20 cellular contexts compared by ENCODE assay signal in genomic region chrX:41095174-41095573, GRCh38. TPM values are rescaled to one million over a fixed set of nuclear protein-coding genes. Genes with fewer than 3 reads are reported as not detected.
A peak's percentile ranks its signal among the peaks of the same experiment; 100 is the strongest.
DNase-seq lines count a peak whose midpoint lies in the region; ATAC-seq, FAIRE-seq and TF ChIP-seq lines count a peak whose summit lies in the region.
"Had no signal": no experiment of that assay in that cellular context is flagged by ENCODE, and none has a peak within 500 bp of the region (broad histone marks: within the 10 kb centered on the region; RNA-seq: fewer than 3 reads in every experiment).

No MANE protein-coding gene starts in this region.

- intact Hi-C loops in activated CD8-positive, alpha-beta T cell treated with anti-CD3 and anti-CD28 coated beads for 36 hours (cut with micrococcal nuclease), result no loop called here

- CTCF ChIA-PET in activated CD8-positive, alpha-beta T cell treated with anti-CD3 and anti-CD28 coated beads for 36 hours (lab: Charles Lee), result no interaction called here
- CTCF ChIA-PET in activated CD8-positive, alpha-beta T cell treated with anti-CD3 and anti-CD28 coated beads, Interleukin-2, amount 10 ng/mL, durations not matched to agents 7 days and 5 days (lab: Charles Lee), result interaction anchor here (1.4 kb wide), 1 partner anchor 21 kb away, joined by 4 read pairs; no protein-coding TSS in a partner anchor
- CTCF ChIA-PET in T-cell (lab: Charles Lee), result no interaction called here
- CTCF ChIA-PET in H1 (lab: Charles Lee; ENCODE audit: partially characterized antibody), result interaction anchor here (0.6 kb wide), 1 partner anchor 214 kb away, joined by 3 read pairs; no protein-coding TSS in a partner anchor

- H3K27ac ChIP-seq in H1 (ENCODE audit: low read depth, low read length), result no peak overlapping the region
- no peak overlapping the region for H3K27ac ChIP-seq in trophoblast cell (ENCODE audit: low read depth, low read length)
- H3K27ac ChIP-seq: transverse colon had no signal

- H3K4me3 ChIP-seq in H1 (ENCODE audit: extremely low read depth in 1 of 4, insufficient read depth in 2 of 4, low read depth in 3 of 4, low read length in 4 of 4) (peak overlapping the region; percentile 11 to 100 (median 30); a peak in 7 of 8 replicates), trophoblast cell (ENCODE audit: low read depth, low read length) (no peak overlapping the region)
- H3K4me3 ChIP-seq: lung, transverse colon had no signal

- DNase-seq in activated CD8-positive, alpha-beta T cell treated with anti-CD3 and anti-CD28 coated beads for 36 hours, result no peak
- no peak for DNase-seq in activated CD8-positive, alpha-beta T cell treated with anti-CD3 and anti-CD28 coated beads, Interleukin-2, amount 10 ng/mL, durations not matched to agents 7 days and 5 days
- DNase-seq in T-cell, result no peak
- no peak for DNase-seq in H1 (ENCODE audit: low read depth in 1 of 2, low spot score in 2 of 2)
- DNase-seq in trophoblast cell, result no peak
- no peak for DNase-seq in stimulated activated CD4-positive, alpha-beta T cell treated with anti-CD3 and anti-CD28 coated beads, Interleukin-15, amount 100 ng/mL, for 24 hours
- DNase-seq: activated CD4-positive, alpha-beta T cell treated with anti-CD3 and anti-CD28 coated beads, Interleukin-2, amount 50 U/mL, for 4 hours; caudate nucleus; foreskin fibroblast; NCI-H187; nucleus accumbens; OCI-M1; stimulated activated CD4-positive, alpha-beta T cell treated with anti-CD3 and anti-CD28 coated beads, Interleukin-4, amount 100 ng/mL, for 4 hours; T1000; transverse colon had no signal

- no peak for TF ChIP-seq CTCF in activated CD8-positive, alpha-beta T cell treated with anti-CD3 and anti-CD28 coated beads for 36 hours (IDR thresholded peaks at IDR 0.05)
- no peak for TF ChIP-seq CTCF in H1 (IDR thresholded peaks at IDR 0.05; ENCODE audit: control extremely low read depth in 1 of 3, insufficient read depth in 1 of 3, low read depth in 1 of 3, low read length in 3 of 3)

- H3K27me3 ChIP-seq in H1 (replicated peaks in 1 of 4; ENCODE audit: control insufficient read depth in 3 of 4, extremely low read depth in 1 of 4, insufficient read depth in 3 of 4, low read length in 3 of 4), result no peaks in the 10 kb centered on the region
- H3K27me3 ChIP-seq in trophoblast cell (ENCODE audit: insufficient read depth, low read length), result no peaks in the 10 kb centered on the region
- H3K27me3 ChIP-seq: transverse colon had no signal

- no peak overlapping the region for H2BK12ac ChIP-seq in H1 (ENCODE audit: low read depth, low read length)
- H2BK12ac ChIP-seq in trophoblast cell (ENCODE audit: low read length), result no peak overlapping the region

- H3K23ac ChIP-seq in H1 (ENCODE audit: insufficient read length) (no peak overlapping the region), trophoblast cell (ENCODE audit: low read length) (no peak overlapping the region)

- H3K9ac ChIP-seq in H1 (replicated peaks in 1 of 4; ENCODE audit: extremely low read depth in 1 of 4, low read depth in 3 of 4, low read length in 3 of 4) (no peak overlapping the region), trophoblast cell (ENCODE audit: low read length) (no peak overlapping the region)

- no peak overlapping the region for H3K4me3 Mint-ChIP-seq in activated CD8-positive, alpha-beta T cell treated with anti-CD3 and anti-CD28 coated beads for 36 hours
- H3K4me3 Mint-ChIP-seq in activated CD8-positive, alpha-beta T cell treated with anti-CD3 and anti-CD28 coated beads, Interleukin-2, amount 10 ng/mL, durations not matched to agents 7 days and 5 days, result no peak overlapping the region
- H3K4me3 Mint-ChIP-seq in T-cell, result peak overlapping the region; percentile 25 to 95 (median 29)

- H3K36me3 Mint-ChIP-seq in activated CD8-positive, alpha-beta T cell treated with anti-CD3 and anti-CD28 coated beads for 36 hours (ENCODE audit: low read depth), result peaks cover 6% of the 10 kb centered on the region
- peaks cover 8% of the 10 kb centered on the region for H3K36me3 Mint-ChIP-seq in activated CD8-positive, alpha-beta T cell treated with anti-CD3 and anti-CD28 coated beads, Interleukin-2, amount 10 ng/mL, durations not matched to agents 7 days and 5 days (ENCODE audit: low read depth)
- peaks cover 4% of the 10 kb centered on the region for H3K36me3 Mint-ChIP-seq in T-cell

- TF ChIP-seq POLR2A in H1 (IDR thresholded peaks at IDR 0.05; ENCODE audit: control extremely low read depth in 1 of 2, low read depth in 2 of 2, low read length in 2 of 2), result no peak

- H3K18ac ChIP-seq in H1 (ENCODE audit: extremely low read depth, low read length) (no peak overlapping the region), trophoblast cell (ENCODE audit: low read length) (no peak overlapping the region)

- H3K79me1 ChIP-seq in H1 (ENCODE audit: low read depth, low read length) (no peaks in the 10 kb centered on the region), trophoblast cell (ENCODE audit: low read length) (no peaks in the 10 kb centered on the region)

- H3K56ac ChIP-seq in H1 (replicated peaks; ENCODE audit: insufficient read length, low read depth, low read length), result no peak overlapping the region

- H3K27me3 Mint-ChIP-seq in activated CD8-positive, alpha-beta T cell treated with anti-CD3 and anti-CD28 coated beads for 36 hours, result no peaks in the 10 kb centered on the region
- no peaks in the 10 kb centered on the region for H3K27me3 Mint-ChIP-seq in activated CD8-positive, alpha-beta T cell treated with anti-CD3 and anti-CD28 coated beads, Interleukin-2, amount 10 ng/mL, durations not matched to agents 7 days and 5 days (ENCODE audit: low read depth)
- H3K27me3 Mint-ChIP-seq in T-cell, result no peaks in the 10 kb centered on the region

- WGBS in H1 (ENCODE audit: extremely low coverage in 1 of 2, insufficient coverage in 1 of 2, insufficient read length in 1 of 2, insufficient replicate concordance in 2 of 2, low coverage in 1 of 2, low lambda C conversion rate in 2 of 2, missing lambda C conversion rate in 1 of 2), 2 experiments, result 78% methylated on average over 1 of the region's 1 CpG; no CpG with 5 or more reads in 1 of the 2 experiments
- WGBS in trophoblast cell (ENCODE audit: extremely low coverage, insufficient coverage, insufficient read length), result no CpG with 5 or more reads among the region's 1 CpG

- H4K12ac ChIP-seq in trophoblast cell (ENCODE audit: low read depth, low read length), result no peak overlapping the region

- H3K14ac ChIP-seq in H1 (ENCODE audit: insufficient read length) (no peak overlapping the region), trophoblast cell (ENCODE audit: low read length) (no peak overlapping the region)

- POLR2A ChIA-PET in activated CD8-positive, alpha-beta T cell treated with anti-CD3 and anti-CD28 coated beads for 36 hours (lab: Charles Lee), result interaction anchor here (0.6 kb wide), 1 partner anchor 439 kb away, joined by 3 read pairs; no protein-coding TSS in a partner anchor
- POLR2A ChIA-PET in activated CD8-positive, alpha-beta T cell treated with anti-CD3 and anti-CD28 coated beads, Interleukin-2, amount 10 ng/mL, durations not matched to agents 7 days and 5 days (lab: Charles Lee), result interaction anchor here (0.6 to 1.8 kb wide), 2 partner anchors 10 to 20 kb away, joined by 3 to 4 read pairs; partner anchors contain the start of gene USP9X
- POLR2A ChIA-PET in T-cell (lab: Charles Lee) (no interaction called here), H1 (lab: Charles Lee; ENCODE audit: partially characterized antibody) (interaction anchor here (1.5 to 3.0 kb wide), 3 partner anchors 8 to 12 kb away, joined by 6 to 9 read pairs (median 9); partner anchors contain the start of gene USP9X)

- H2BK5ac ChIP-seq in H1 (ENCODE audit: low read depth, low read length) (no peak overlapping the region), trophoblast cell (ENCODE audit: low read depth, low read length, poor library complexity) (no peak overlapping the region)

- H2BK120ac ChIP-seq in H1 (replicated peaks; ENCODE audit: low read depth, low read length) (no peak overlapping the region), trophoblast cell (ENCODE audit: insufficient read depth, low read length, poor library complexity) (no peak overlapping the region)

- peaks cover 18 to 24% of the 10 kb centered on the region in 2 experiments for H4K20me1 ChIP-seq in H1 (replicated peaks in 1 of 2; ENCODE audit: control insufficient read depth in 1 of 2, insufficient read depth in 2 of 2, low read length in 2 of 2)

- H4K8ac ChIP-seq in H1 (ENCODE audit: extremely low read depth, insufficient read depth, low read length), result no peak overlapping the region
- H4K8ac ChIP-seq in trophoblast cell (ENCODE audit: low read depth, low read length), result no peak overlapping the region

- H2BK15ac ChIP-seq in H1 (ENCODE audit: low read length), result no peak overlapping the region

- peak overlapping the region; percentile 1 for H3K27ac Mint-ChIP-seq in activated CD8-positive, alpha-beta T cell treated with anti-CD3 and anti-CD28 coated beads for 36 hours
- H3K27ac Mint-ChIP-seq in activated CD8-positive, alpha-beta T cell treated with anti-CD3 and anti-CD28 coated beads, Interleukin-2, amount 10 ng/mL, durations not matched to agents 7 days and 5 days, result no peak overlapping the region
- peak overlapping the region; percentile 25 to 41 for H3K27ac Mint-ChIP-seq in T-cell

- H3K4me2 ChIP-seq in H1 (ENCODE audit: insufficient read depth in 1 of 2, low read depth in 2 of 2, low read length in 2 of 2) (peak overlapping the region; percentile 62 to 88), trophoblast cell (ENCODE audit: low read length) (no peak overlapping the region)

- H2AFZ ChIP-seq in H1 (ENCODE audit: low read length) (no peak overlapping the region), trophoblast cell (ENCODE audit: insufficient read depth, low read length, poor library complexity) (no peak overlapping the region)

- peaks cover 0 to 11% (median 3%) of the 10 kb centered on the region in 4 experiments; a peak in 3 of 7 replicates for H3K4me1 ChIP-seq in H1 (replicated peaks in 1 of 4; ENCODE audit: control insufficient read depth in 3 of 4, insufficient read depth in 4 of 4, low read length in 3 of 4)
- peaks cover 3 to 6% of the 10 kb centered on the region in 2 experiments for H3K4me1 ChIP-seq in trophoblast cell (ENCODE audit: control insufficient read depth in 1 of 2, insufficient read depth in 2 of 2, low read length in 2 of 2)

- no peak overlapping the region for H4K5ac ChIP-seq in H1 (ENCODE audit: insufficient read length, low read depth, low read length)

- H3K9me3 Mint-ChIP-seq in activated CD8-positive, alpha-beta T cell treated with anti-CD3 and anti-CD28 coated beads for 36 hours, result no peaks in the 10 kb centered on the region
- H3K9me3 Mint-ChIP-seq in activated CD8-positive, alpha-beta T cell treated with anti-CD3 and anti-CD28 coated beads, Interleukin-2, amount 10 ng/mL, durations not matched to agents 7 days and 5 days (ENCODE audit: insufficient read depth), result no peaks in the 10 kb centered on the region
- H3K9me3 Mint-ChIP-seq in T-cell, result no peaks in the 10 kb centered on the region
- H3K9me3 Mint-ChIP-seq: activated naive CD4-positive, alpha-beta T cell treated with anti-CD3 and anti-CD28 coated beads, Interleukin-2, amount 50 U/mL, for 72 hours had no signal

- H3K4me1 Mint-ChIP-seq in activated CD8-positive, alpha-beta T cell treated with anti-CD3 and anti-CD28 coated beads for 36 hours (ENCODE audit: low read depth), result peaks cover 66% of the 10 kb centered on the region
- H3K4me1 Mint-ChIP-seq in activated CD8-positive, alpha-beta T cell treated with anti-CD3 and anti-CD28 coated beads, Interleukin-2, amount 10 ng/mL, durations not matched to agents 7 days and 5 days (ENCODE audit: low read depth), result peaks cover 41% of the 10 kb centered on the region
- H3K4me1 Mint-ChIP-seq in T-cell, result peaks cover 88 to 100% (median 92%) of the 10 kb centered on the region in 3 donors

- no peak for TF ChIP-seq RAD21 in H1 (IDR thresholded peaks at IDR 0.05 in 1 of 2, conservative IDR thresholded peaks at IDR 0.05 in 1 of 2; ENCODE audit: low read depth in 2 of 2, low read length in 2 of 2)

- H3K23me2 ChIP-seq in H1 (ENCODE audit: low read depth, low read length), result no peaks in the 10 kb centered on the region

- H3K9me3 ChIP-seq in H1 (ENCODE audit: insufficient read depth in 2 of 2, low read depth in 1 of 2, low read length in 1 of 2) (no peaks in the 10 kb centered on the region), trophoblast cell (ENCODE audit: insufficient read depth, low read depth, low read length) (no peaks in the 10 kb centered on the region)
- H3K9me3 ChIP-seq: transverse colon had no signal

- H2AK5ac ChIP-seq in H1 (ENCODE audit: low read depth, low read length) (no peak overlapping the region), trophoblast cell (ENCODE audit: low read length) (no peak overlapping the region)

- H3K4ac ChIP-seq in H1 (replicated peaks; ENCODE audit: insufficient read length, low read depth, low read length) (no peak overlapping the region), trophoblast cell (ENCODE audit: low read depth, low read length) (peak overlapping the region; percentile 33)

- peaks cover 77 to 100% of the 10 kb centered on the region in 2 experiments for H3K79me2 ChIP-seq in H1 (ENCODE audit: control insufficient read depth in 1 of 2, insufficient read depth in 2 of 2, low read length in 2 of 2)
- H3K79me2 ChIP-seq in trophoblast cell (ENCODE audit: control insufficient read depth, insufficient read depth, low read length, poor library complexity), result peaks cover 9% of the 10 kb centered on the region

- ATAC-seq in activated CD8-positive, alpha-beta T cell treated with anti-CD3 and anti-CD28 coated beads for 36 hours, result no peak
- no peak for ATAC-seq in activated CD8-positive, alpha-beta T cell treated with anti-CD3 and anti-CD28 coated beads, Interleukin-2, amount 10 ng/mL, durations not matched to agents 7 days and 5 days
- peak in 1 of 4 experiments; percentile 17 for ATAC-seq in T-cell (replicated peaks in 1 of 4)
- ATAC-seq in GM21390 (IDR thresholded peaks at IDR 0.05; ENCODE audit: unreplicated experiment), result no peak
- no peak for ATAC-seq in GM21529 (IDR thresholded peaks at IDR 0.05; ENCODE audit: unreplicated experiment)

- H2BK20ac ChIP-seq in H1 (ENCODE audit: low read length), result no peak overlapping the region

- no peak overlapping the region for H4K91ac ChIP-seq in H1 (replicated peaks; ENCODE audit: insufficient read length, low read length)
- no peak overlapping the region for H4K91ac ChIP-seq in trophoblast cell (ENCODE audit: low read depth, low read length)

- peaks cover 0 to 51% (median 2%) of the 10 kb centered on the region in 4 experiments; a peak in 3 of 8 replicates for H3K36me3 ChIP-seq in H1 (ENCODE audit: control insufficient read depth in 2 of 4, insufficient read depth in 4 of 4, low read length in 3 of 4)
- peaks cover 0 to 2% of the 10 kb centered on the region in 2 experiments for H3K36me3 ChIP-seq in trophoblast cell (ENCODE audit: control insufficient read depth in 1 of 2, insufficient read depth in 2 of 2, low read length in 2 of 2)
- H3K36me3 ChIP-seq: transverse colon had no signal

- TF ChIP-seq EP300 in H1 (IDR thresholded peaks at IDR 0.05; ENCODE audit: borderline replicate concordance in 1 of 2, low read depth in 2 of 2, low read length in 2 of 2), result no peak

- FAIRE-seq in H1 (lab: Jason Lieb, UNC), result no peak
- FAIRE-seq: A204.1 had no signal

RNA-seq across cellular contexts. Expression of gene USP9X, which starts 9.9 kb away (rescaled TPM):
- total RNA-seq in activated CD8-positive, alpha-beta T cell treated with anti-CD3 and anti-CD28 coated beads for 36 hours, result 10 to 100 TPM; 58.7 to 60.5 TPM
- 10 to 100 TPM; 38.0 to 46.0 TPM for total RNA-seq in activated CD8-positive, alpha-beta T cell treated with anti-CD3 and anti-CD28 coated beads, Interleukin-2, amount 10 ng/mL, durations not matched to agents 7 days and 5 days
- 10 to 100 TPM; 51.7 to 84.2 (median 62.7) TPM for total RNA-seq in T-cell
- total RNA-seq in H1 (2021; fragmentation: NEBNext Ultra II Directional; extraction: Animal tissue kit (Norgen Biotek cat#: 25700)), result 299 and 300 TPM in 2 replicates
- polyA plus RNA-seq in H1 (2011; rRNA removed), result 58.2 and 79.2 TPM in 2 replicates
- polyA plus RNA-seq in H1 (2011; cell fraction: cytosol; rRNA removed), result 102 TPM
- 114 TPM for polyA plus RNA-seq in H1 (2011; cell fraction: nucleus; rRNA removed)
- 119 to 210 TPM (median 146 TPM) in 4 replicates for polyA plus RNA-seq in H1 (2012, experiment 1 of 2)
- 5.3 TPM for polyA plus RNA-seq in H1 (2012, experiment 2 of 2)
- polyA plus RNA-seq in H1 (2013, experiment 1 of 2), result 52.3 TPM
- 45.5 TPM for polyA plus RNA-seq in H1 (2013, experiment 2 of 2)
- 1,122 and 1,571 TPM in 2 replicates for polyA minus RNA-seq in H1 (2011; rRNA and poly(A)+ RNA removed)
- 404 TPM for polyA minus RNA-seq in H1 (2011; cell fraction: cytosol; rRNA and poly(A)+ RNA removed)
- polyA minus RNA-seq in H1 (2011; cell fraction: nucleus; rRNA and poly(A)+ RNA removed), result 796 TPM
- polyA plus RNA-seq in trophoblast cell (2013), result 23.8 and 24.7 TPM in 2 replicates

Comparison
In these comparisons a context has a peak if more than half of its experiments do, and no peak if none do; other contexts are left out.
1. CTCF ChIA-PET loops: an anchor here in activated CD8-positive, alpha-beta T cell treated with anti-CD3 and anti-CD28 coated beads, Interleukin-2, amount 10 ng/mL, durations not matched to agents 7 days and 5 days (1.4 kb wide) and H1 (0.6 kb wide); none called in activated CD8-positive, alpha-beta T cell treated with anti-CD3 and anti-CD28 coated beads for 36 hours and T-cell.
2. H3K4me3 Mint-ChIP-seq: peak in T-cell (3 of 3); none in activated CD8-positive, alpha-beta T cell treated with anti-CD3 and anti-CD28 coated beads for 36 hours (single experiment) and activated CD8-positive, alpha-beta T cell treated with anti-CD3 and anti-CD28 coated beads, Interleukin-2, amount 10 ng/mL, durations not matched to agents 7 days and 5 days (single experiment).
3. POLR2A ChIA-PET loops: an anchor here in activated CD8-positive, alpha-beta T cell treated with anti-CD3 and anti-CD28 coated beads for 36 hours (0.6 kb wide), activated CD8-positive, alpha-beta T cell treated with anti-CD3 and anti-CD28 coated beads, Interleukin-2, amount 10 ng/mL, durations not matched to agents 7 days and 5 days (0.6 to 1.8 kb wide) and H1 (1.5 to 3.0 kb wide); none called in T-cell.